8 cellular contexts compared by ENCODE assay signal in genomic region chr2:130372833-130373807, GRCh38. TPM values are rescaled to one million over a fixed set of nuclear protein-coding genes. Genes with fewer than 3 reads are reported as not detected.
DNase-seq lines count a peak whose midpoint lies in the region; ATAC-seq and TF ChIP-seq lines count a peak whose summit lies in the region.

No MANE protein-coding gene starts in this region.

- H3K36me3 ChIP-seq in OCI-LY7 (ENCODE audit: insufficient read depth, low read length): peaks cover 49% of the 10 kb centered on the region
- no peaks in the 10 kb centered on the region for H3K36me3 ChIP-seq in psoas muscle (ENCODE audit: insufficient read depth in 1 of 2, low read depth in 1 of 2)

- H3K4me1 ChIP-seq in OCI-LY7 (ENCODE audit: insufficient read depth, low read length, poor library complexity, severe bottlenecking) (peaks cover 79% of the 10 kb centered on the region), psoas muscle (no peaks in the 10 kb centered on the region)

- CTCF ChIA-PET in OCI-LY7 (lab: Charles Lee; ENCODE audit: unreplicated experiment): interaction anchor here (1.3 to 2.1 kb wide), 6 partner anchors 11 to 31 kb away, joined by 4 to 12 read pairs (median 7); partner anchors contain the start of gene IMP4

- DNase-seq in NCI-H2227 (lab: John Stamatoyannopoulos, UW; ENCODE audit: unreplicated experiment) (peak; percentile 26), NCI-H2227 treated with DMSO at 0.1 percent for 48 hours (lab: John Stamatoyannopoulos, UW) (no peak), OCI-LY7 (ENCODE audit: low spot score) (peak; percentile 41), psoas muscle (no peak), DMS53 treated with DMSO at 0.1 percent for 48 hours (lab: John Stamatoyannopoulos, UW; ENCODE audit: unreplicated experiment) (no peak), DMS153 (lab: John Stamatoyannopoulos, UW) (no peak)

- TF ChIP-seq CTCF in OCI-LY7 (conservative IDR thresholded peaks at IDR 0.05; ENCODE audit: low read length) (0 out of 2 replicates have a peak, but pooled peaks have one; percentile 56), psoas muscle (IDR thresholded peaks at IDR 0.05) (no peak)

- 38 to 43% (median 42%) methylated on average over 24 of the region's 24 CpGs for WGBS in psoas muscle, 3 donors

- no peaks in the 10 kb centered on the region for H3K9me2 ChIP-seq in OCI-LY7 (ENCODE audit: insufficient read depth, low read length)

- peak; percentile 3 for ATAC-seq in esophagus mucosa
- ATAC-seq in psoas muscle: peak in 1 of 4 donors; percentile 3
- no peak for ATAC-seq in GM19328 (IDR thresholded peaks at IDR 0.05; ENCODE audit: unreplicated experiment)

- H2AFZ ChIP-seq in OCI-LY7 (ENCODE audit: low read length): no peak overlapping the region

- H3K27me3 ChIP-seq in psoas muscle (ENCODE audit: insufficient read depth in 3 of 3, low read length in 2 of 3): no peaks in the 10 kb centered on the region

- no peaks in the 10 kb centered on the region for H4K20me1 ChIP-seq in OCI-LY7 (ENCODE audit: insufficient read depth, low read length)

- H3K27ac ChIP-seq in OCI-LY7 (ENCODE audit: low read depth, low read length, poor library complexity, severe bottlenecking): peak overlapping the region; percentile 90
- peak overlapping the region; percentile 63 for H3K27ac ChIP-seq in psoas muscle

- intact Hi-C loops in OCI-LY7 (cut with micrococcal nuclease; ENCODE audit: unreplicated experiment) (loop anchor here (1.0 to 10.0 kb wide), 3 partner anchors 17 to 52 kb away; no protein-coding TSS in a partner anchor), psoas muscle (cut with DNase I) (loop anchor here in 1 of 2 donors (1.0 kb wide), 1 partner anchor 14 kb away; no protein-coding TSS in a partner anchor)

- peaks cover 57% of the 10 kb centered on the region for H3K79me2 ChIP-seq in OCI-LY7 (ENCODE audit: insufficient read depth, low read depth, low read length)

- POLR2A ChIA-PET in OCI-LY7 (lab: Charles Lee): interaction anchor here (0.7 to 9.6 kb wide), 4 partner anchors 8 to 25 kb away, joined by 3 to 251 read pairs (median 106); partner anchors contain the start of genes IMP4 and PTPN18

- H3K9me3 ChIP-seq in OCI-LY7 (ENCODE audit: low read length) (peaks cover 2% of the 10 kb centered on the region; the same call in 1 of the 2 replicates), psoas muscle (no peaks in the 10 kb centered on the region)

- TSS peak; percentile 64 for BruUV-seq in OCI-LY7 (replicated peaks; lab: Mats Ljungman, UMichigan)

- peak overlapping the region; percentile 95 for H3K4me2 ChIP-seq in OCI-LY7 (ENCODE audit: low read length)

- H3K4me3 ChIP-seq in OCI-LY7 (ENCODE audit: low read depth, low read length, poor library complexity, severe bottlenecking): peak overlapping the region; percentile 93
- H3K4me3 ChIP-seq in psoas muscle: peak overlapping the region; percentile 87

RNA-seq across cellular contexts. Expression of gene PTPN18, which starts 17.3 kb away (rescaled TPM):
- total RNA-seq in OCI-LY7 (2014; rRNA removed; shearing (Covaris generic)): 96.6 and 107 TPM in 2 replicates
- total RNA-seq in OCI-LY7 (2022) (309 and 363 TPM in 2 replicates), esophagus mucosa (19.8 TPM), psoas muscle (10 to 100 TPM in 1 of 4 donors, 1 to 10 TPM in 3; 6.4 to 10.5 (median 8.6) TPM)
- polyA plus RNA-seq in psoas muscle: 1 to 10 TPM; 6.0 to 8.7 (median 8.6) TPM

RNA-seq across cellular contexts. Expression of gene IMP4, which starts 30.4 kb away (rescaled TPM):
- 265 and 266 TPM in 2 replicates for total RNA-seq in OCI-LY7 (2014; rRNA removed; shearing (Covaris generic))
- total RNA-seq in OCI-LY7 (2022) (314 and 327 TPM in 2 replicates), esophagus mucosa (47.5 TPM), psoas muscle (100 to 1,000 TPM in 3 of 4 donors, 10 to 100 TPM in 1; 74.4 to 118 (median 105) TPM)
- 100 to 1,000 TPM; 148 to 270 (median 194) TPM for polyA plus RNA-seq in psoas muscle

Comparison
In these comparisons a context has a peak if more than half of its experiments do, and no peak if none do; other contexts are left out.
1. DNase-seq: peak in NCI-H2227 (single experiment) and OCI-LY7 (single experiment); none in NCI-H2227 treated with DMSO at 0.1 percent for 48 hours (single experiment), psoas muscle (0 of 2), DMS53 treated with DMSO at 0.1 percent for 48 hours (single experiment) and DMS153 (single experiment).